1 cellular context compared by ENCODE assay signal in the genomic region with DNA sequence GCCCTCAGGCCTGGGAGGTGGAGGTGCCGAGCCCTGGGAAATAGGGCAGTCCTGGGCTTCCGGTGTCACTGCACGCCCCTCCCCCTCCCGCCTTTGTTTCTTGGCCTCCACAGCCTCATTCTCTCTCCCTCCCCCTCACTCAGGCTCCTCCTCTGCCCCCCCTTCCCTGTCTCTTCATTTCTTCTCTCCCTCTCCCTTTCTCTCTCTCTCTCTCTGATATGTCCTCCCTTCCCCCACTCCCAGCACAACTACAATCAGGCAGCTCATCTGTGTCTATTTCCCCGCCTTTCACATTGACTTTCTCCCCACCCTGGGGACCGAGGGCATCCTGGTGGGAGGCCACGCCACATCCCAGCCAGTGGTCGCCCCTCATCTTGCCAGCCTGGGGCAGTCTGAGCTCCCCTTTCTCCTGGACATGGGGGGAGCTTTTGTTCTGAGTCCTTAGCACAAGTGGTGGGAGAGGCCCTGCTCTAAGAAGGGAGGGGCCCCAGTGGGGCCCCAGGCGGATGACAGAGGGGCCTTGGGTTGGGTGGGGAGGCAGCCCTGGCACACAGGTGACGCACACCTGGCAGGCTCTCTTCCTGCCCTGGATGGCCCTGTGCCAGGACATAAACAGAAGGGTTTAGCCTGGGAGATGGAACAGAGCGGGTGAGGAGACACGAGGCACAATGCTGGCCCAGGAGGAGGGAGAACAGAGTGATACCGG.
TF ChIP-seq lines count a peak whose summit lies in the region.

No MANE protein-coding gene starts in this region.

TF ChIP-seq in K562, 482 proteins besides CTCF, POLR2A, EP300 and RAD21 (continued from another document and continues in another):
- TF ChIP-seq, protein P1, sequence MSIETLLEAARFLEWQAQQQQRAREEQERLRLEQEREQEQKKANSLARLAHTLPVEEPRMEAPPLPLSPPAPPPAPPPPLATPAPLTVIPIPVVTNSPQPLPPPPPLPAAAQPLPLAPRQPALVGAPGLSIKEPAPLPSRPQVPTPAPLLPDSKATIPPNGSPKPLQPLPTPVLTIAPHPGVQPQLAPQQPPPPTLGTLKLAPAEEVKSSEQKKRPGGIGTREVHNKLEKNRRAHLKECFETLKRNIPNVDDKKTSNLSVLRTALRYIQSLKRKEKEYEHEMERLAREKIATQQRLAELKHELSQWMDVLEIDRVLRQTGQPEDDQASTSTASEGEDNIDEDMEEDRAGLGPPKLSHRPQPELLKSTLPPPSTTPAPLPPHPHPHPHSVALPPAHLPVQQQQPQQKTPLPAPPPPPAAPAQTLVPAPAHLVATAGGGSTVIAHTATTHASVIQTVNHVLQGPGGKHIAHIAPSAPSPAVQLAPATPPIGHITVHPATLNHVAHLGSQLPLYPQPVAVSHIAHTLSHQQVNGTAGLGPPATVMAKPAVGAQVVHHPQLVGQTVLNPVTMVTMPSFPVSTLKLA (conservative IDR thresholded peaks at IDR 0.05) = peak in 1 of 2 experiments; percentile 51; a peak in 1 of 4 replicates
- TF ChIP-seq PHF21A (IDR thresholded peaks at IDR 0.05; ENCODE audit: borderline replicate concordance, low read depth) = peak; percentile 91; the same call in 1 of the 2 replicates
- TF ChIP-seq, protein P2, sequence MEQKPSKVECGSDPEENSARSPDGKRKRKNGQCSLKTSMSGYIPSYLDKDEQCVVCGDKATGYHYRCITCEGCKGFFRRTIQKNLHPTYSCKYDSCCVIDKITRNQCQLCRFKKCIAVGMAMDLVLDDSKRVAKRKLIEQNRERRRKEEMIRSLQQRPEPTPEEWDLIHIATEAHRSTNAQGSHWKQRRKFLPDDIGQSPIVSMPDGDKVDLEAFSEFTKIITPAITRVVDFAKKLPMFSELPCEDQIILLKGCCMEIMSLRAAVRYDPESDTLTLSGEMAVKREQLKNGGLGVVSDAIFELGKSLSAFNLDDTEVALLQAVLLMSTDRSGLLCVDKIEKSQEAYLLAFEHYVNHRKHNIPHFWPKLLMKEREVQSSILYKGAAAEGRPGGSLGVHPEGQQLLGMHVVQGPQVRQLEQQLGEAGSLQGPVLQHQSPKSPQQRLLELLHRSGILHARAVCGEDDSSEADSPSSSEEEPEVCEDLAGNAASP (IDR thresholded peaks at IDR 0.05) = no peak
- no peak for TF ChIP-seq RNF2 (IDR thresholded peaks at IDR 0.05)
- TF ChIP-seq ZNF77 (CRISPR knock-in tag; IDR thresholded peaks at IDR 0.05) = no peak
- peak; percentile 50; the same call in 1 of the 2 replicates for TF ChIP-seq RBFOX2 (IDR thresholded peaks at IDR 0.05; ENCODE audit: low read depth, low read length)
- no peak for TF ChIP-seq ZNF75A (CRISPR knock-in tag; IDR thresholded peaks at IDR 0.05)
- no peak for TF ChIP-seq HNRNPK (IDR thresholded peaks at IDR 0.05; ENCODE audit: low read depth, low read length, poor library complexity, severe bottlenecking)
- peak; percentile 69; the same call in 1 of the 2 replicates for TF ChIP-seq ZEB2 (IDR thresholded peaks at IDR 0.05)
- TF ChIP-seq NR2C1 (IDR thresholded peaks at IDR 0.05) = no peak
- no peak for TF ChIP-seq NR2C1 (tag; IDR thresholded peaks at IDR 0.05)
- TF ChIP-seq NFE2L1 (tag; IDR thresholded peaks at IDR 0.05; ENCODE audit: borderline replicate concordance, low read depth) = no peak
- TF ChIP-seq PURB (CRISPR knock-in tag; IDR thresholded peaks at IDR 0.05; ENCODE audit: low read depth) = no peak
- no peak for TF ChIP-seq DNMT1 (IDR thresholded peaks at IDR 0.05)
- TF ChIP-seq, protein P3, sequence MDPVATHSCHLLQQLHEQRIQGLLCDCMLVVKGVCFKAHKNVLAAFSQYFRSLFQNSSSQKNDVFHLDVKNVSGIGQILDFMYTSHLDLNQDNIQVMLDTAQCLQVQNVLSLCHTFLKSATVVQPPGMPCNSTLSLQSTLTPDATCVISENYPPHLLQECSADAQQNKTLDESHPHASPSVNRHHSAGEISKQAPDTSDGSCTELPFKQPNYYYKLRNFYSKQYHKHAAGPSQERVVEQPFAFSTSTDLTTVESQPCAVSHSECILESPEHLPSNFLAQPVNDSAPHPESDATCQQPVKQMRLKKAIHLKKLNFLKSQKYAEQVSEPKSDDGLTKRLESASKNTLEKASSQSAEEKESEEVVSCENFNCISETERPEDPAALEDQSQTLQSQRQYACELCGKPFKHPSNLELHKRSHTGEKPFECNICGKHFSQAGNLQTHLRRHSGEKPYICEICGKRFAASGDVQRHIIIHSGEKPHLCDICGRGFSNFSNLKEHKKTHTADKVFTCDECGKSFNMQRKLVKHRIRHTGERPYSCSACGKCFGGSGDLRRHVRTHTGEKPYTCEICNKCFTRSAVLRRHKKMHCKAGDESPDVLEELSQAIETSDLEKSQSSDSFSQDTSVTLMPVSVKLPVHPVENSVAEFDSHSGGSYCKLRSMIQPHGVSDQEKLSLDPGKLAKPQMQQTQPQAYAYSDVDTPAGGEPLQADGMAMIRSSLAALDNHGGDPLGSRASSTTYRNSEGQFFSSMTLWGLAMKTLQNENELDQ (CRISPR knock-in tag; IDR thresholded peaks at IDR 0.05; ENCODE audit: borderline replicate concordance) = no peak
- TF ChIP-seq ZNF668 (CRISPR knock-in tag; IDR thresholded peaks at IDR 0.05) = no peak
- TF ChIP-seq CCNT2 (IDR thresholded peaks at IDR 0.05; ENCODE audit: borderline replicate concordance, extremely low read depth, insufficient read length, low read depth, low read length) = no peak
- TF ChIP-seq PPARD (CRISPR knock-in tag; IDR thresholded peaks at IDR 0.05) = no peak
- no peak for TF ChIP-seq RFX7 (CRISPR knock-in tag; IDR thresholded peaks at IDR 0.05)
- TF ChIP-seq NELFE (IDR thresholded peaks at IDR 0.05; ENCODE audit: insufficient read depth, insufficient read length) = no peak
- peak in 1 of 2 experiments; percentile 69; a peak in 2 of 4 replicates for TF ChIP-seq ZNF639 (CRISPR knock-in tag; conservative IDR thresholded peaks at IDR 0.05 in 1 of 2, IDR thresholded peaks at IDR 0.05 in 1 of 2)
- no peak for TF ChIP-seq ZNF766 (CRISPR knock-in tag; conservative IDR thresholded peaks at IDR 0.05)
- no peak for TF ChIP-seq CBFB (CRISPR knock-in tag; IDR thresholded peaks at IDR 0.05)
- no peak for TF ChIP-seq ZNF232 (CRISPR knock-in tag; IDR thresholded peaks at IDR 0.05)
- TF ChIP-seq, protein P4, sequence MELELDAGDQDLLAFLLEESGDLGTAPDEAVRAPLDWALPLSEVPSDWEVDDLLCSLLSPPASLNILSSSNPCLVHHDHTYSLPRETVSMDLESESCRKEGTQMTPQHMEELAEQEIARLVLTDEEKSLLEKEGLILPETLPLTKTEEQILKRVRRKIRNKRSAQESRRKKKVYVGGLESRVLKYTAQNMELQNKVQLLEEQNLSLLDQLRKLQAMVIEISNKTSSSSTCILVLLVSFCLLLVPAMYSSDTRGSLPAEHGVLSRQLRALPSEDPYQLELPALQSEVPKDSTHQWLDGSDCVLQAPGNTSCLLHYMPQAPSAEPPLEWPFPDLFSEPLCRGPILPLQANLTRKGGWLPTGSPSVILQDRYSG (tag; conservative IDR thresholded peaks at IDR 0.05; ENCODE audit: low read depth) = no peak
- TF ChIP-seq RBBP5 (IDR thresholded peaks at IDR 0.05; ENCODE audit: borderline replicate concordance, insufficient read depth, low read length, poor library complexity, severe bottlenecking) = no peak
- 0 out of 2 replicates have a peak, but pooled peaks have one; percentile 22 for TF ChIP-seq XRCC5 (IDR thresholded peaks at IDR 0.05; ENCODE audit: low read depth, low read length)
- TF ChIP-seq, protein P5, sequence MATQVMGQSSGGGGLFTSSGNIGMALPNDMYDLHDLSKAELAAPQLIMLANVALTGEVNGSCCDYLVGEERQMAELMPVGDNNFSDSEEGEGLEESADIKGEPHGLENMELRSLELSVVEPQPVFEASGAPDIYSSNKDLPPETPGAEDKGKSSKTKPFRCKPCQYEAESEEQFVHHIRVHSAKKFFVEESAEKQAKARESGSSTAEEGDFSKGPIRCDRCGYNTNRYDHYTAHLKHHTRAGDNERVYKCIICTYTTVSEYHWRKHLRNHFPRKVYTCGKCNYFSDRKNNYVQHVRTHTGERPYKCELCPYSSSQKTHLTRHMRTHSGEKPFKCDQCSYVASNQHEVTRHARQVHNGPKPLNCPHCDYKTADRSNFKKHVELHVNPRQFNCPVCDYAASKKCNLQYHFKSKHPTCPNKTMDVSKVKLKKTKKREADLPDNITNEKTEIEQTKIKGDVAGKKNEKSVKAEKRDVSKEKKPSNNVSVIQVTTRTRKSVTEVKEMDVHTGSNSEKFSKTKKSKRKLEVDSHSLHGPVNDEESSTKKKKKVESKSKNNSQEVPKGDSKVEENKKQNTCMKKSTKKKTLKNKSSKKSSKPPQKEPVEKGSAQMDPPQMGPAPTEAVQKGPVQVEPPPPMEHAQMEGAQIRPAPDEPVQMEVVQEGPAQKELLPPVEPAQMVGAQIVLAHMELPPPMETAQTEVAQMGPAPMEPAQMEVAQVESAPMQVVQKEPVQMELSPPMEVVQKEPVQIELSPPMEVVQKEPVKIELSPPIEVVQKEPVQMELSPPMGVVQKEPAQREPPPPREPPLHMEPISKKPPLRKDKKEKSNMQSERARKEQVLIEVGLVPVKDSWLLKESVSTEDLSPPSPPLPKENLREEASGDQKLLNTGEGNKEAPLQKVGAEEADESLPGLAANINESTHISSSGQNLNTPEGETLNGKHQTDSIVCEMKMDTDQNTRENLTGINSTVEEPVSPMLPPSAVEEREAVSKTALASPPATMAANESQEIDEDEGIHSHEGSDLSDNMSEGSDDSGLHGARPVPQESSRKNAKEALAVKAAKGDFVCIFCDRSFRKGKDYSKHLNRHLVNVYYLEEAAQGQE (CRISPR knock-in tag; IDR thresholded peaks at IDR 0.05; ENCODE audit: low read depth) = no peak
- TF ChIP-seq ZKSCAN8 (CRISPR knock-in tag; IDR thresholded peaks at IDR 0.05) = no peak
- no peak for TF ChIP-seq ATF1 (CRISPR knock-in tag; IDR thresholded peaks at IDR 0.05)
- no peak for TF ChIP-seq ATF1 (tag; IDR thresholded peaks at IDR 0.05)
- TF ChIP-seq MAFG (tag; conservative IDR thresholded peaks at IDR 0.05) = no peak
- no peak for TF ChIP-seq TSC22D4 (tag; IDR thresholded peaks at IDR 0.05)
- TF ChIP-seq ZNF699 (CRISPR knock-in tag; IDR thresholded peaks at IDR 0.05; ENCODE audit: insufficient replicate concordance) = no peak
- no peak for TF ChIP-seq ZNF696 (CRISPR knock-in tag; conservative IDR thresholded peaks at IDR 0.05)
- TF ChIP-seq, protein P6, sequence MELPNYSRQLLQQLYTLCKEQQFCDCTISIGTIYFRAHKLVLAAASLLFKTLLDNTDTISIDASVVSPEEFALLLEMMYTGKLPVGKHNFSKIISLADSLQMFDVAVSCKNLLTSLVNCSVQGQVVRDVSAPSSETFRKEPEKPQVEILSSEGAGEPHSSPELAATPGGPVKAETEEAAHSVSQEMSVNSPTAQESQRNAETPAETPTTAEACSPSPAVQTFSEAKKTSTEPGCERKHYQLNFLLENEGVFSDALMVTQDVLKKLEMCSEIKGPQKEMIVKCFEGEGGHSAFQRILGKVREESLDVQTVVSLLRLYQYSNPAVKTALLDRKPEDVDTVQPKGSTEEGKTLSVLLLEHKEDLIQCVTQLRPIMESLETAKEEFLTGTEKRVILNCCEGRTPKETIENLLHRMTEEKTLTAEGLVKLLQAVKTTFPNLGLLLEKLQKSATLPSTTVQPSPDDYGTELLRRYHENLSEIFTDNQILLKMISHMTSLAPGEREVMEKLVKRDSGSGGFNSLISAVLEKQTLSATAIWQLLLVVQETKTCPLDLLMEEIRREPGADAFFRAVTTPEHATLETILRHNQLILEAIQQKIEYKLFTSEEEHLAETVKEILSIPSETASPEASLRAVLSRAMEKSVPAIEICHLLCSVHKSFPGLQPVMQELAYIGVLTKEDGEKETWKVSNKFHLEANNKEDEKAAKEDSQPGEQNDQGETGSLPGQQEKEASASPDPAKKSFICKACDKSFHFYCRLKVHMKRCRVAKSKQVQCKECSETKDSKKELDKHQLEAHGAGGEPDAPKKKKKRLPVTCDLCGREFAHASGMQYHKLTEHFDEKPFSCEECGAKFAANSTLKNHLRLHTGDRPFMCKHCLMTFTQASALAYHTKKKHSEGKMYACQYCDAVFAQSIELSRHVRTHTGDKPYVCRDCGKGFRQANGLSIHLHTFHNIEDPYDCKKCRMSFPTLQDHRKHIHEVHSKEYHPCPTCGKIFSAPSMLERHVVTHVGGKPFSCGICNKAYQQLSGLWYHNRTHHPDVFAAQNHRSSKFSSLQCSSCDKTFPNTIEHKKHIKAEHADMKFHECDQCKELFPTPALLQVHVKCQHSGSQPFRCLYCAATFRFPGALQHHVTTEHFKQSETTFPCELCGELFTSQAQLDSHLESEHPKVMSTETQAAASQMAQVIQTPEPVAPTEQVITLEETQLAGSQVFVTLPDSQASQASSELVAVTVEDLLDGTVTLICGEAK (IDR thresholded peaks at IDR 0.05) = no peak
- TF ChIP-seq, protein P6 (CRISPR knock-in tag; IDR thresholded peaks at IDR 0.05) = no peak
- TF ChIP-seq KLF10 (CRISPR knock-in tag; IDR thresholded peaks at IDR 0.05) = no peak
